29 cellular contexts compared by ENCODE assay signal in the genomic region with DNA sequence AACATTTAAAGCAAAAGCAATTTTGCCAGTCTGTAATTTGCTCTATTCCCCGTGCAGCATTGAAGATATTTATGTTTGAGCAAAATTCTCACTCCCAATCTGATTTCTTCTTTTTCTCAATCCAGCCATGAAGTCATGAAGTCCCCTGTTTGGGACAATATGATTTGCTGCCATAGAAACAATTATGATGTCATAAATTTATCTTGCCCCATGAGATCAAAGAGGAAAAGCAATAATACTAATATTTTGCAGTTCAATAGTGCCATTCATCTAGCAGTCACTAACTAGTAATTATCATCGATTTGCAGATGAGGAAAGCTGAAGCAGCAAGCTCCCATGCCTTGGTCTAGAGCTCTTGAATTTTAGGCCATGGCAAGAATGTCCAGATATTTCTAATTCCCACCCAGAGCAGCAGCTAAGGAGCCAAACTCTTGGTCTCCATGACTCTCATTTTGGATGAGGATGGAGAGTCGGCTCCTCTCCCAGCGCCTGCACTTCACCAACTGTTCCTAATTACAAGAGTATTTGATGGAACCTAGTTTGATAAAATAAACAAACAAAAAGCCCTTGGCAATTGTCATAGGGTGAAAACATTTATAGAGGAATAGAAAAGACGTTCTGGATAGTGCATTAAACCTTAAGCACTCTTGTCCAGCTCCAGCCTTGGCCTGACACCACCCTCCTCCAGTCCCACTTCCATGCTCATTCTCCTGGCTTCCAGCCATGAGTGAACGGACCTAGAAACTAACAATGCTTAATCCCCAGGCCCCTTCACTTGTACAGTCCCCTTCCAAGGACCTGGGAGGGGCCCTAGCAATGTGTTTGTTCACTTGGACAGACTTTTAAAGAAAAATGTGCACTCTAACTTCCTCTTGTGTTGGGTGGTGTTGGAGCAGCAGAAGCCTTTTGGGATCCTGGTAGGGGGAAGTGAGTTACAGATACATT. TPM values are rescaled to one million over a fixed set of nuclear protein-coding genes. Genes with fewer than 3 reads are reported as not detected.
DNase-seq lines count a peak whose midpoint lies in the region; ATAC-seq and TF ChIP-seq lines count a peak whose summit lies in the region.
"Had no signal": no experiment of that assay in that cellular context is flagged by ENCODE, and none has a peak within 500 bp of the region (broad histone marks: within the 10 kb centered on the region; RNA-seq: fewer than 3 reads in every experiment).

No MANE protein-coding gene starts in this region.

- no peak for TF ChIP-seq POLR2A in uterus (IDR thresholded peaks at IDR 0.05)

- peaks cover 2% of the 10 kb centered on the region for H3K27me3 Mint-ChIP-seq in glutamatergic neuron (ENCODE audit: unreplicated experiment)
- H3K27me3 Mint-ChIP-seq: CD4-positive, CD25-positive, alpha-beta regulatory T cell; IgD-negative memory B cell; natural killer cell treated with Interleukin-12 subunit alpha and Interleukin-12 subunit beta and Interleukin-15 and Interleukin-18, amount 100 ng/mL, for 72 hours; stimulated activated naive CD8-positive, alpha-beta T cell treated with anti-CD3 and anti-CD28 coated beads, Interleukin-15, Interleukin-2, amounts not matched to agents 100 ng/mL and 50 ng/mL, for 24 hours had no signal

- H3K9me3 ChIP-seq in right atrium auricular region, result no peaks in the 10 kb centered on the region
- H3K9me3 ChIP-seq in adipocyte (ENCODE audit: control insufficient read depth, low read length), result no peaks in the 10 kb centered on the region
- no peaks in the 10 kb centered on the region for H3K9me3 ChIP-seq in left lung
- H3K9me3 ChIP-seq in uterus, result no peaks in the 10 kb centered on the region

- TF ChIP-seq CTCF in right atrium auricular region (IDR thresholded peaks at IDR 0.05) (no peak), left lung (IDR thresholded peaks at IDR 0.05) (no peak), uterus (IDR thresholded peaks at IDR 0.05) (no peak), glutamatergic neuron (IDR thresholded peaks at IDR 0.05; ENCODE audit: partially characterized antibody, unreplicated experiment) (no peak), omental fat pad (IDR thresholded peaks at IDR 0.05) (no peak)

- no peak overlapping the region for H3K9ac ChIP-seq in adipocyte (ENCODE audit: low read length)

- H3K4me3 ChIP-seq in right atrium auricular region (no peak overlapping the region), adipocyte (ENCODE audit: low read length) (no peak overlapping the region), left lung (no peak overlapping the region), uterus (no peak overlapping the region)

- no peak overlapping the region for H3K4me3 Mint-ChIP-seq in glutamatergic neuron (ENCODE audit: unreplicated experiment)
- H3K4me3 Mint-ChIP-seq: activated CD8-positive, alpha-beta T cell treated with anti-CD3 and anti-CD28 coated beads, Interleukin-2, amount 10 ng/mL, durations not matched to agents 7 days and 5 days; CD4-positive, CD25-positive, alpha-beta regulatory T cell; IgD-negative memory B cell; immature natural killer cell; natural killer cell treated with Interleukin-12 subunit alpha and Interleukin-12 subunit beta and Interleukin-15 and Interleukin-18, amount 100 ng/mL, for 72 hours; stimulated activated naive CD8-positive, alpha-beta T cell treated with anti-CD3 and anti-CD28 coated beads, Interleukin-15, Interleukin-2, amounts not matched to agents 100 ng/mL and 50 ng/mL, for 24 hours had no signal

- H3K27me3 ChIP-seq in right atrium auricular region, result no peaks in the 10 kb centered on the region
- H3K27me3 ChIP-seq in adipocyte (replicated peaks; ENCODE audit: control insufficient read depth, insufficient read depth, low read length), result no peaks in the 10 kb centered on the region
- no peaks in the 10 kb centered on the region for H3K27me3 ChIP-seq in left lung
- H3K27me3 ChIP-seq in uterus, result no peaks in the 10 kb centered on the region
- H3K27me3 ChIP-seq: foreskin keratinocyte had no signal

- H3K27ac ChIP-seq in right atrium auricular region, result peak overlapping the region in 1 of 2 donors; percentile 31
- no peak overlapping the region for H3K27ac ChIP-seq in left lung
- H3K27ac ChIP-seq in uterus, result peak overlapping the region; percentile 46 to 56
- H3K27ac ChIP-seq: foreskin keratinocyte had no signal

- peaks cover 3% of the 10 kb centered on the region for H3K4me1 Mint-ChIP-seq in glutamatergic neuron (ENCODE audit: low read depth, unreplicated experiment)
- H3K4me1 Mint-ChIP-seq: IgD-negative memory B cell had no signal

- peak; percentile 61 for DNase-seq in Right ventricle myocardium superior
- DNase-seq in right atrium auricular region (ENCODE audit: low spot score), result no peak
- peak; percentile 14 for DNase-seq in adipocyte (ENCODE audit: low read depth)
- no peak for DNase-seq in left lung
- DNase-seq in uterus, result no peak
- no peak for DNase-seq in glutamatergic neuron
- DNase-seq in omental fat pad (ENCODE audit: low spot score), result no peak
- DNase-seq: activated CD4-positive, CD25-positive, alpha-beta regulatory T cell treated with anti-CD3 and anti-CD28 coated beads, Interleukin-2, amount 50 U/mL, for 72 hours; activated CD8-positive, alpha-beta T cell treated with anti-CD3 and anti-CD28 coated beads, Interleukin-2, amount 10 ng/mL, durations not matched to agents 7 days and 5 days; activated effector memory CD4-positive, alpha-beta T cell treated with anti-CD3 and anti-CD28 coated beads, Interleukin-2, amount 50 U/mL, for 16 hours; activated T-cell treated with anti-CD3 and anti-CD28 coated beads for 4 hours; CD4-positive, CD25-positive, alpha-beta regulatory T cell; EL; foreskin keratinocyte; HCEC 1CT; hippocampal formation; immature natural killer cell; midbrain; NCI-H1694; NCI-H69; stimulated activated CD4-positive, alpha-beta T cell treated with anti-CD3 and anti-CD28 coated beads, Interleukin-15, amount 100 ng/mL, for 24 hours; trophoblast cell had no signal

- H3K36me3 ChIP-seq in right atrium auricular region (no peaks in the 10 kb centered on the region), adipocyte (ENCODE audit: control insufficient read depth, insufficient read depth, low read length, severe bottlenecking) (no peaks in the 10 kb centered on the region), left lung (no peaks in the 10 kb centered on the region), uterus (no peaks in the 10 kb centered on the region)

- intact Hi-C loops in Right ventricle myocardium superior (cut with DNase I) (no loop called here), left lung (cut with DNase I) (no loop called here), uterus (cut with DNase I; ENCODE audit: low total_unique reads) (no loop called here)

- H3K9me3 Mint-ChIP-seq in glutamatergic neuron (ENCODE audit: unreplicated experiment), result peaks cover 2% of the 10 kb centered on the region
- H3K9me3 Mint-ChIP-seq: CD4-positive, CD25-positive, alpha-beta regulatory T cell; IgD-negative memory B cell; immature natural killer cell; natural killer cell treated with Interleukin-12 subunit alpha and Interleukin-12 subunit beta and Interleukin-15 and Interleukin-18, amount 100 ng/mL, for 72 hours; stimulated activated naive CD8-positive, alpha-beta T cell treated with anti-CD3 and anti-CD28 coated beads, Interleukin-15, Interleukin-2, amounts not matched to agents 100 ng/mL and 50 ng/mL, for 24 hours had no signal

- no peaks in the 10 kb centered on the region for H3K36me3 Mint-ChIP-seq in glutamatergic neuron (ENCODE audit: unreplicated experiment)
- H3K36me3 Mint-ChIP-seq: CD4-positive, CD25-positive, alpha-beta regulatory T cell; IgD-negative memory B cell; immature natural killer cell; natural killer cell treated with Interleukin-12 subunit alpha and Interleukin-12 subunit beta and Interleukin-15 and Interleukin-18, amount 100 ng/mL, for 72 hours had no signal

- no peak overlapping the region for H3K27ac Mint-ChIP-seq in glutamatergic neuron (ENCODE audit: unreplicated experiment)
- H3K27ac Mint-ChIP-seq: activated CD8-positive, alpha-beta T cell treated with anti-CD3 and anti-CD28 coated beads, Interleukin-2, amount 10 ng/mL, durations not matched to agents 7 days and 5 days; IgD-negative memory B cell; stimulated activated naive CD8-positive, alpha-beta T cell treated with anti-CD3 and anti-CD28 coated beads, Interleukin-15, Interleukin-2, amounts not matched to agents 100 ng/mL and 50 ng/mL, for 24 hours had no signal

- no peaks in the 10 kb centered on the region for H3K4me1 ChIP-seq in right atrium auricular region
- H3K4me1 ChIP-seq in adipocyte (ENCODE audit: control insufficient read depth, insufficient read depth, low read length), result peaks cover 13% of the 10 kb centered on the region
- H3K4me1 ChIP-seq in left lung, result peaks cover 0 to 6% of the 10 kb centered on the region in 2 donors
- H3K4me1 ChIP-seq in uterus, result no peaks in the 10 kb centered on the region
- H3K4me1 ChIP-seq: foreskin keratinocyte had no signal

- ATAC-seq in Right ventricle myocardium superior (ENCODE audit: poor library complexity) (peak; percentile 72), left lung (peak; percentile 16), GM19023 (IDR thresholded peaks at IDR 0.05; ENCODE audit: unreplicated experiment) (no peak), omental fat pad (ENCODE audit: low FRiP score) (no peak)
- ATAC-seq: activated CD8-positive, alpha-beta T cell treated with anti-CD3 and anti-CD28 coated beads, Interleukin-2, amount 10 ng/mL, durations not matched to agents 7 days and 5 days; foreskin keratinocyte; natural killer cell treated with Interleukin-12 subunit alpha and Interleukin-12 subunit beta and Interleukin-15 and Interleukin-18, amount 100 ng/mL, for 72 hours had no signal

RNA-seq across cellular contexts. Expression of a gene that starts 49.2 kb away (rescaled TPM):
- total RNA-seq in Right ventricle myocardium superior, result not detected
- not detected for total RNA-seq in right atrium auricular region
- not detected for total RNA-seq in left lung
- not detected for total RNA-seq in uterus
- total RNA-seq in glutamatergic neuron (ENCODE audit: unreplicated experiment), result not detected
- under 1 TPM in 1 of 4 donors, not detected in 3; 0.56 TPM for total RNA-seq in omental fat pad
- total RNA-seq: activated CD8-positive, alpha-beta T cell treated with anti-CD3 and anti-CD28 coated beads, Interleukin-2, amount 10 ng/mL, durations not matched to agents 7 days and 5 days; CD4-positive, CD25-positive, alpha-beta regulatory T cell; cerebellum; liver; natural killer cell treated with Interleukin-12 subunit alpha and Interleukin-12 subunit beta and Interleukin-15 and Interleukin-18, amount 100 ng/mL, for 72 hours; osteocyte had no signal

Comparison
In these comparisons a context has a peak if more than half of its experiments do, and no peak if none do; other contexts are left out.
1. DNase-seq: peak in Right ventricle myocardium superior (single experiment) and adipocyte (single experiment); none in right atrium auricular region (single experiment), left lung (0 of 2), uterus (0 of 2), glutamatergic neuron (single experiment) and omental fat pad (single experiment).
2. ATAC-seq: peak in Right ventricle myocardium superior (single experiment) and left lung (single experiment); none in GM19023 (single experiment) and omental fat pad (single experiment).
3. H3K27ac ChIP-seq: peak in uterus (2 of 2); none in left lung (0 of 2).